24 cellular contexts compared by ENCODE assay signal in genomic region chr3:62365311-62366092, GRCh38. TPM values are rescaled to one million over a fixed set of nuclear protein-coding genes. Genes with fewer than 3 reads are reported as not detected.
DNase-seq lines count a peak whose midpoint lies in the region; ATAC-seq and TF ChIP-seq lines count a peak whose summit lies in the region.
"Had no signal": no experiment of that assay in that cellular context is flagged by ENCODE, and none has a peak within 500 bp of the region (broad histone marks: within the 10 kb centered on the region; RNA-seq: fewer than 3 reads in every experiment).

No MANE protein-coding gene starts in this region.

- peaks cover 60% of the 10 kb centered on the region for H3F3A ChIP-seq in neural progenitor cell (ENCODE audit: low read depth)

- peak overlapping the region; percentile 68 for H3K4me2 ChIP-seq in neural progenitor cell
- H3K4me2 ChIP-seq: SK-N-SH had no signal

- H4K20me1 ChIP-seq in neural progenitor cell (ENCODE audit: low read depth), result peaks cover 60% of the 10 kb centered on the region

- H3K27ac ChIP-seq in HUES48 (ENCODE audit: low read depth, low read length), result no peak overlapping the region
- H3K27ac ChIP-seq in ectodermal cell (ENCODE audit: insufficient read depth, low read depth, low read length, poor library complexity, severe bottlenecking), result peak overlapping the region; percentile 33
- peak overlapping the region; percentile 41 for H3K27ac ChIP-seq in neural progenitor cell
- no peak overlapping the region for H3K27ac ChIP-seq in brain microvascular endothelial cell
- H3K27ac ChIP-seq: GM23248 had no signal

- no peak overlapping the region for H2AFZ ChIP-seq in neural progenitor cell (replicated peaks)
- H2AFZ ChIP-seq: GM23248 had no signal

- WGBS in ectodermal cell, 2 experiments, result 7% methylated on average over 17 of the region's 17 CpGs

- no peak for ATAC-seq in GM21528 (IDR thresholded peaks at IDR 0.05; ENCODE audit: low FRiP score, unreplicated experiment)
- ATAC-seq in HG03460 (IDR thresholded peaks at IDR 0.05; ENCODE audit: unreplicated experiment), result no peak
- ATAC-seq: T-cell had no signal

- H3K27ac Mint-ChIP-seq in neural progenitor cell, result no peak overlapping the region
- H3K27ac Mint-ChIP-seq: CD4-positive, alpha-beta T cell; HFFc6; T-cell had no signal

- peak overlapping the region; percentile 14; the same call in 1 of the 2 replicates for H3K9ac ChIP-seq in ES-I3 (ENCODE audit: low read depth, low read length)
- no peak overlapping the region for H3K9ac ChIP-seq in HUES48 (ENCODE audit: low read depth, low read length)
- H3K9ac ChIP-seq in neural progenitor cell, result no peak overlapping the region
- H3K9ac ChIP-seq: GM23248, SK-N-SH had no signal

- no peaks in the 10 kb centered on the region for H3K36me3 ChIP-seq in ES-I3 (ENCODE audit: insufficient read depth, low read length)
- H3K36me3 ChIP-seq in HUES48 (ENCODE audit: control insufficient read depth, insufficient read depth, low read length), result no peaks in the 10 kb centered on the region
- no peaks in the 10 kb centered on the region for H3K36me3 ChIP-seq in ectodermal cell (ENCODE audit: control insufficient read depth, insufficient read depth, low read length)
- H3K36me3 ChIP-seq in neural progenitor cell, result no peaks in the 10 kb centered on the region
- H3K36me3 ChIP-seq in brain microvascular endothelial cell (replicated peaks), result no peaks in the 10 kb centered on the region

- no peak for TF ChIP-seq CTCF in neural progenitor cell (IDR thresholded peaks at IDR 0.05)
- TF ChIP-seq CTCF in brain microvascular endothelial cell (IDR thresholded peaks at IDR 0.05; ENCODE audit: low read depth, low read length, missing control alignments), result no peak

- H3K4me1 ChIP-seq in ES-I3 (ENCODE audit: insufficient read depth, low read length) (peaks cover 22% of the 10 kb centered on the region), HUES48 (ENCODE audit: control insufficient read depth, insufficient read depth, low read length) (peaks cover 45% of the 10 kb centered on the region), ectodermal cell (ENCODE audit: control insufficient read depth, insufficient read depth, low read length) (peaks cover 31% of the 10 kb centered on the region), neural progenitor cell (peaks cover 53% of the 10 kb centered on the region)

- H3K4me3 ChIP-seq in HUES48 (ENCODE audit: low read depth, low read length) (peak overlapping the region; percentile 45), ectodermal cell (ENCODE audit: insufficient read depth, low read depth, low read length) (no peak overlapping the region), neural progenitor cell (peak overlapping the region; percentile 15), brain microvascular endothelial cell (ENCODE audit: low read depth, low read length) (no peak overlapping the region)
- H3K4me3 ChIP-seq: GM23248 had no signal

- H3K4me1 Mint-ChIP-seq in neural progenitor cell, result peaks cover 45% of the 10 kb centered on the region

- no peak overlapping the region for H3K4me3 Mint-ChIP-seq in neural progenitor cell
- H3K4me3 Mint-ChIP-seq: CD4-positive, alpha-beta T cell; HFFc6; IgD-negative memory B cell; T-cell had no signal

- no peaks in the 10 kb centered on the region for H3K79me2 ChIP-seq in neural progenitor cell (ENCODE audit: low read depth)

- H3K9me3 Mint-ChIP-seq in neural progenitor cell, result no peaks in the 10 kb centered on the region
- H3K9me3 Mint-ChIP-seq: HFFc6 had no signal

- DNase-seq in neural progenitor cell (ENCODE audit: low spot score) (peak; percentile 94), brain microvascular endothelial cell (no peak)
- DNase-seq: ACHN; AML-193; Calu3; CD4-positive, alpha-beta T cell; DMS53; GM23248; HFFc6; Kasumi-1; MM.1S; NCI-H1930; NCI-H2171 treated with DMSO at 0.1 percent for 48 hours; NCI-H510A; SHP77; SK-N-SH; T-cell had no signal

- H3K9me3 ChIP-seq in ES-I3 (ENCODE audit: control insufficient read depth, insufficient read depth, low read length) (no peaks in the 10 kb centered on the region), HUES48 (ENCODE audit: control insufficient read depth, insufficient read depth, low read length) (no peaks in the 10 kb centered on the region), ectodermal cell (ENCODE audit: control insufficient read depth, low read length) (no peaks in the 10 kb centered on the region), neural progenitor cell (ENCODE audit: low read depth) (no peaks in the 10 kb centered on the region)
- H3K9me3 ChIP-seq: SK-N-SH had no signal

- H3K27me3 Mint-ChIP-seq in neural progenitor cell (ENCODE audit: insufficient read depth, low read depth), result peaks cover 62% of the 10 kb centered on the region

- H3K36me3 Mint-ChIP-seq in neural progenitor cell, result peaks cover 4% of the 10 kb centered on the region
- H3K36me3 Mint-ChIP-seq: IgD-negative memory B cell, T-cell had no signal

- in situ Hi-C loops in brain microvascular endothelial cell (cut with HindIII; ENCODE audit: low pct_ligation_motif_present, low sequenced_read_pairs), result no loop called here

- H3K27me3 ChIP-seq in HUES48 (ENCODE audit: control insufficient read depth, insufficient read depth, low read length) (peaks cover 95% of the 10 kb centered on the region), ectodermal cell (ENCODE audit: control insufficient read depth, insufficient read depth, low read length, poor library complexity, severe bottlenecking) (peaks cover 83% of the 10 kb centered on the region), neural progenitor cell (peaks cover 96% of the 10 kb centered on the region), brain microvascular endothelial cell (replicated peaks) (peaks cover 65% of the 10 kb centered on the region)

RNA-seq across cellular contexts. Expression of gene FEZF2, which starts 7.8 kb away (rescaled TPM):
- 6.0 TPM for polyA plus RNA-seq in ectodermal cell (2013, experiment 1 of 4)
- polyA plus RNA-seq in ectodermal cell (2013, experiment 2 of 4), result 17.7 TPM
- polyA plus RNA-seq in ectodermal cell (2013, experiment 3 of 4), result 7.0 TPM
- polyA plus RNA-seq in ectodermal cell (2013, experiment 4 of 4), result 11.3 TPM
- 7.6 and 9.1 TPM in 2 replicates for total RNA-seq in neural progenitor cell (ENCODE audit: low replicate concordance)
- total RNA-seq: Calu3; CD4-positive, alpha-beta T cell; G401; GM23248; HFFc6; T-cell had no signal
- polyA plus RNA-seq: GM23248, IgD-negative memory B cell, SK-N-SH had no signal

Comparison
In these comparisons a context has a peak if more than half of its experiments do, and no peak if none do; other contexts are left out.
1. H3K27ac ChIP-seq: peak in ectodermal cell (single experiment) and neural progenitor cell (single experiment); none in HUES48 (single experiment) and brain microvascular endothelial cell (single experiment).
2. H3K4me3 ChIP-seq: peak in HUES48 (single experiment) and neural progenitor cell (single experiment); none in ectodermal cell (single experiment) and brain microvascular endothelial cell (single experiment).